ENCODE assay signal across 18 cellular contexts in the genomic region with DNA sequence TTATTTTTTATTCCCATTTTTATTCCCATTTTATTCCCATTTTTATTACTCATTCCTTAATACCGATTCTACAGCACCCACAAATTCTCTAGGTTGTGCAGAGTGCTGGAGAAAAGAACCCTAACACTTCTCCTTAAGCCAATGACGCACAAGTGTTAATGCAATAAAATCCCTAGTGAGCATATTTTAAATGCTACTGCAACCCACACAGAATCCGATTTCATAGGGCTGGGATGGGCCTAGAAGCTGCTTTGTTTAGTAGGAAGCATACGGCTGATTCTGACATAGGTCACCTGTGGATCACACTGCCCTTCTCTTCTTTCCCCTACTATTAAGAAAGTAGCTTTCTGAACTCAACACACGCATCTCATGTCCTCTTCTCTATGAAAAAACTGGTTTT. TPM values are rescaled to one million over a fixed set of nuclear protein-coding genes. Genes with fewer than 3 reads are reported as not detected.
DNase-seq lines count a peak whose midpoint lies in the region; ATAC-seq and TF ChIP-seq lines count a peak whose summit lies in the region.
"Had no signal": no experiment of that assay in that cellular context is flagged by ENCODE, and none has a peak within 500 bp of the region (broad histone marks: within the 10 kb centered on the region; RNA-seq: fewer than 3 reads in every experiment).

No MANE protein-coding gene starts in this region.

- TF ChIP-seq CTCF in fibroblast of villous mesenchyme (IDR thresholded peaks at IDR 0.05; ENCODE audit: insufficient read depth, low read depth, low read length): no peak
- no peak for TF ChIP-seq CTCF in nephron (IDR thresholded peaks at IDR 0.05; ENCODE audit: unreplicated experiment in 3 of 3)
- no peak for TF ChIP-seq CTCF in adrenal gland (IDR thresholded peaks at IDR 0.05)
- TF ChIP-seq CTCF in heart right ventricle (IDR thresholded peaks at IDR 0.05): no peak

- 82 to 87% (median 83%) methylated on average over 5 of the region's 5 CpGs for WGBS in adrenal gland, 4 donors
- WGBS in heart right ventricle, 2 donors: 90 to 91% methylated on average over 5 of the region's 5 CpGs

- peaks cover 59% of the 10 kb centered on the region for H3K4me1 Mint-ChIP-seq in nephron
- H3K4me1 Mint-ChIP-seq in activated T-cell treated with anti-CD3 and anti-CD28 coated beads, Interleukin-2, amount 50 U/mL, for 4 hours (ENCODE audit: low read depth): no peaks in the 10 kb centered on the region
- H3K4me1 Mint-ChIP-seq: CD14-positive monocyte; CD4-positive, alpha-beta memory T cell; GM23338 had no signal

- H3K4me3 ChIP-seq in fibroblast of villous mesenchyme (ENCODE audit: low read depth, low read length) (no peak overlapping the region), adrenal gland (no peak overlapping the region), heart right ventricle (no peak overlapping the region)
- H3K4me3 ChIP-seq: BLaER1, GM23338 had no signal

- no peak for TF ChIP-seq POLR2A in adrenal gland (IDR thresholded peaks at IDR 0.05)

- H3K4me1 ChIP-seq in adrenal gland (replicated peaks in 1 of 2) (peaks cover under 1 to 4% of the 10 kb centered on the region in 2 donors), heart right ventricle (peaks cover 0 to 7% (median 0%) of the 10 kb centered on the region in 9 donors)
- H3K4me1 ChIP-seq: BLaER1 had no signal

- ATAC-seq in activated T-cell treated with anti-CD3 and anti-CD28 coated beads, Interleukin-2, amount 50 U/mL, for 4 hours: no peak
- ATAC-seq in heart right ventricle: no peak
- ATAC-seq: GM23338 had no signal

- H3K36me3 ChIP-seq in adrenal gland (replicated peaks in 1 of 2) (no peaks in the 10 kb centered on the region), heart right ventricle (no peaks in the 10 kb centered on the region)
- H3K36me3 ChIP-seq: BLaER1 had no signal

- H3K4me3 Mint-ChIP-seq in nephron: no peak overlapping the region
- H3K4me3 Mint-ChIP-seq in activated T-cell treated with anti-CD3 and anti-CD28 coated beads, Interleukin-2, amount 50 U/mL, for 4 hours: no peak overlapping the region
- H3K4me3 Mint-ChIP-seq: CD14-positive monocyte; CD4-positive, alpha-beta memory T cell; GM23338; HFFc6 had no signal

- H3K27ac ChIP-seq in adrenal gland: no peak overlapping the region
- no peak overlapping the region for H3K27ac ChIP-seq in heart right ventricle
- H3K27ac ChIP-seq: BLaER1 had no signal

- intact Hi-C loops in adrenal gland (cut with DNase I): no loop called here
- intact Hi-C loops in heart right ventricle (cut with DNase I): no loop called here

- H3K9me3 ChIP-seq in adrenal gland (replicated peaks in 1 of 3): no peaks in the 10 kb centered on the region
- no peaks in the 10 kb centered on the region for H3K9me3 ChIP-seq in heart right ventricle
- H3K9me3 ChIP-seq: BLaER1 had no signal

- H3K9me3 Mint-ChIP-seq in nephron: no peaks in the 10 kb centered on the region
- no peaks in the 10 kb centered on the region for H3K9me3 Mint-ChIP-seq in activated T-cell treated with anti-CD3 and anti-CD28 coated beads, Interleukin-2, amount 50 U/mL, for 4 hours
- H3K9me3 Mint-ChIP-seq: CD4-positive, alpha-beta memory T cell; GM23338; HFFc6 had no signal

- no peaks in the 10 kb centered on the region for H3K36me3 Mint-ChIP-seq in nephron (ENCODE audit: low read depth)
- no peaks in the 10 kb centered on the region for H3K36me3 Mint-ChIP-seq in activated T-cell treated with anti-CD3 and anti-CD28 coated beads, Interleukin-2, amount 50 U/mL, for 4 hours (ENCODE audit: insufficient read depth)
- H3K36me3 Mint-ChIP-seq: CD14-positive monocyte; CD4-positive, alpha-beta memory T cell had no signal

- H3K27me3 Mint-ChIP-seq in nephron (ENCODE audit: low read depth): no peaks in the 10 kb centered on the region
- peaks cover 11% of the 10 kb centered on the region for H3K27me3 Mint-ChIP-seq in activated T-cell treated with anti-CD3 and anti-CD28 coated beads, Interleukin-2, amount 50 U/mL, for 4 hours (ENCODE audit: low read depth)

- peak; percentile 7 for DNase-seq in NCI-H69 (lab: John Stamatoyannopoulos, UW)
- DNase-seq in fibroblast of villous mesenchyme (ENCODE audit: low read depth): peak; percentile 63
- no peak for DNase-seq in activated T-cell treated with anti-CD3 and anti-CD28 coated beads, Interleukin-2, amount 50 U/mL, for 4 hours
- DNase-seq in SKM-1 (lab: John Stamatoyannopoulos, UW; ENCODE audit: unreplicated experiment): no peak
- no peak for DNase-seq in adrenal gland
- no peak for DNase-seq in heart right ventricle
- DNase-seq: 8988T; CD4-positive, alpha-beta memory T cell; DMS153; DMS79; GDM1; HCEC 1CT; HFFc6 had no signal

- peak overlapping the region in 2 of 3 experiments; percentile 0 to 23 for H3K27ac Mint-ChIP-seq in nephron
- H3K27ac Mint-ChIP-seq: CD14-positive monocyte; CD4-positive, alpha-beta memory T cell; GM23338; HFFc6 had no signal

- H3K27me3 ChIP-seq in adrenal gland: peaks cover 10% of the 10 kb centered on the region
- peaks cover 0 to 26% (median 0%) of the 10 kb centered on the region in 7 donors for H3K27me3 ChIP-seq in heart right ventricle
- H3K27me3 ChIP-seq: BLaER1 had no signal

RNA-seq across cellular contexts. Expression of a gene that starts 45.1 kb away (rescaled TPM):
- 0.43 and 3.2 TPM in 2 replicates for total RNA-seq in fibroblast of villous mesenchyme
- total RNA-seq in activated T-cell treated with anti-CD3 and anti-CD28 coated beads, Interleukin-2, amount 50 U/mL, for 4 hours: not detected
- under 1 TPM in 2 of 8 donors, not detected in 6; 0.36 to 0.51 TPM for total RNA-seq in adrenal gland
- 1 to 10 TPM in 2 of 3 donors, under 1 TPM in 1; 0.48 to 2.9 (median 2.5) TPM for polyA plus RNA-seq in adrenal gland
- not detected for total RNA-seq in heart right ventricle
- polyA plus RNA-seq in heart right ventricle: under 1 TPM; 0.03 to 0.15 TPM
- total RNA-seq: A673; CD4-positive, alpha-beta memory T cell; GM23338 had no signal
- polyA plus RNA-seq: CD14-positive monocyte; CD4-positive, alpha-beta memory T cell; GM23338 had no signal

Comparison
In these comparisons a context has a peak if more than half of its experiments do, and no peak if none do; other contexts are left out.
1. DNase-seq: peak in NCI-H69 (single experiment) and fibroblast of villous mesenchyme (single experiment); none in activated T-cell treated with anti-CD3 and anti-CD28 coated beads, Interleukin-2, amount 50 U/mL, for 4 hours (single experiment), SKM-1 (single experiment), adrenal gland (0 of 7) and heart right ventricle (0 of 2).